Comparison of ENCODE assay signal across 9 cellular contexts in genomic region chr19:57947088-57947418, GRCh38. TPM values are rescaled to one million over a fixed set of nuclear protein-coding genes. Genes with fewer than 3 reads are reported as not detected.
DNase-seq lines count a peak whose midpoint lies in the region; ATAC-seq and TF ChIP-seq lines count a peak whose summit lies in the region.
"Had no signal": no experiment of that assay in that cellular context is flagged by ENCODE, and none has a peak within 500 bp of the region (broad histone marks: within the 10 kb centered on the region; RNA-seq: fewer than 3 reads in every experiment).

No MANE protein-coding gene starts in this region.

- peak overlapping the region; percentile 91 to 97 (median 94) for H3K9ac ChIP-seq in BLaER1 treated with 17β-estradiol and CSF1 and Interleukin-3, amounts not matched to agents 10 nM and 100 nM
- peak overlapping the region; percentile 84 for H3K9ac ChIP-seq in mucosa of stomach (ENCODE audit: low read length)

- ATAC-seq in HG03354 (IDR thresholded peaks at IDR 0.05; ENCODE audit: poor library complexity, severe bottlenecking, unreplicated experiment): peak; percentile 4
- no peak for ATAC-seq in HG03571 (IDR thresholded peaks at IDR 0.05; ENCODE audit: unreplicated experiment)
- ATAC-seq: HCT116 had no signal

- peak overlapping the region; percentile 85 to 98 (median 95) for H3K4me2 ChIP-seq in BLaER1 treated with 17β-estradiol and CSF1 and Interleukin-3, amounts not matched to agents 10 nM and 100 nM

- peak overlapping the region; percentile 90 to 100 (median 96) for H3K4me3 ChIP-seq in BLaER1 treated with 17β-estradiol and CSF1 and Interleukin-3, amounts not matched to agents 10 nM and 100 nM
- H3K4me3 ChIP-seq in mucosa of stomach (ENCODE audit: low read length): peak overlapping the region; percentile 73

- DNase-seq in chondrocyte (ENCODE audit: low spot score) (no peak), mesenteric fat pad (ENCODE audit: low spot score) (no peak), 8988T (no peak), NCI-H1930 (lab: John Stamatoyannopoulos, UW) (no peak)

- no peaks in the 10 kb centered on the region for H3K27me3 Mint-ChIP-seq in chondrocyte (ENCODE audit: low read depth)

- no peak for TF ChIP-seq CTCF in chondrocyte (IDR thresholded peaks at IDR 0.05)

- H3K9me3 ChIP-seq in BLaER1 treated with 17β-estradiol and CSF1 and Interleukin-3, amounts not matched to agents 10 nM and 100 nM (replicated peaks in 1 of 11): peaks cover 77 to 94% (median 84%) of the 10 kb centered on the region in 11 experiments
- H3K9me3 ChIP-seq in mucosa of stomach (ENCODE audit: control insufficient read depth, low read length): no peaks in the 10 kb centered on the region

- H3K4me1 Mint-ChIP-seq in chondrocyte (ENCODE audit: low read depth): peaks cover 18% of the 10 kb centered on the region

- peaks cover 37 to 42% (median 41%) of the 10 kb centered on the region in 11 experiments for H3K36me3 ChIP-seq in BLaER1 treated with 17β-estradiol and CSF1 and Interleukin-3, amounts not matched to agents 10 nM and 100 nM
- H3K36me3 ChIP-seq in mucosa of stomach (ENCODE audit: control insufficient read depth, insufficient read depth, low read length): peaks cover 1% of the 10 kb centered on the region

- peak overlapping the region; percentile 86 to 93 (median 91) for H3K27ac ChIP-seq in BLaER1 treated with 17β-estradiol and CSF1 and Interleukin-3, amounts not matched to agents 10 nM and 100 nM

- H3K4me1 ChIP-seq in BLaER1 treated with 17β-estradiol and CSF1 and Interleukin-3, amounts not matched to agents 10 nM and 100 nM: peaks cover 15 to 23% (median 18%) of the 10 kb centered on the region in 10 experiments
- peaks cover 9% of the 10 kb centered on the region for H3K4me1 ChIP-seq in mucosa of stomach (ENCODE audit: control insufficient read depth, insufficient read depth, low read length)

- H4K20me1 ChIP-seq in BLaER1 treated with 17β-estradiol and CSF1 and Interleukin-3, amounts not matched to agents 10 nM and 100 nM: peaks cover 0 to 49% (median 0%) of the 10 kb centered on the region in 11 experiments; a peak in 6 of 22 replicates

- H3K36me3 Mint-ChIP-seq in chondrocyte (ENCODE audit: low read depth): peaks cover 24% of the 10 kb centered on the region

- H3K9me3 Mint-ChIP-seq in chondrocyte (ENCODE audit: low read depth): peaks cover 46% of the 10 kb centered on the region

- peak overlapping the region; percentile 89 for H3K4me3 Mint-ChIP-seq in chondrocyte (ENCODE audit: unreplicated experiment)

- H3K27ac Mint-ChIP-seq in chondrocyte (ENCODE audit: unreplicated experiment): no peak overlapping the region

- no peaks in the 10 kb centered on the region; a peak in 1 of 22 replicates for H3K27me3 ChIP-seq in BLaER1 treated with 17β-estradiol and CSF1 and Interleukin-3, amounts not matched to agents 10 nM and 100 nM
- H3K27me3 ChIP-seq in mucosa of stomach (ENCODE audit: control insufficient read depth, insufficient read depth, low read length): no peaks in the 10 kb centered on the region

RNA-seq across cellular contexts. Expression of gene ZNF256, which starts 0.5 kb away (rescaled TPM):
- total RNA-seq in chondrocyte (4.6 to 7.7 TPM (median 5.1 TPM) in 3 replicates), mesenteric fat pad (4.0 TPM)

RNA-seq across cellular contexts. Expression of gene ZNF418, which starts 11.9 kb away (rescaled TPM):
- total RNA-seq in chondrocyte: 6.4 to 9.8 TPM (median 6.7 TPM) in 3 replicates
- 5.2 TPM for total RNA-seq in mesenteric fat pad

RNA-seq across cellular contexts. Expression of gene C19orf18, which starts 27.3 kb away (rescaled TPM):
- total RNA-seq in chondrocyte: 1.4 to 2.1 TPM (median 1.7 TPM) in 3 replicates
- 1.3 TPM for total RNA-seq in mesenteric fat pad

RNA-seq across cellular contexts. Expression of gene ZNF417, which starts 30.7 kb away (rescaled TPM):
- 12.9 to 24.5 TPM (median 15.0 TPM) in 3 replicates for total RNA-seq in chondrocyte
- total RNA-seq in mesenteric fat pad: 11.1 TPM

RNA-seq across cellular contexts. Expression of gene ZNF606, which starts 55.6 kb away (rescaled TPM):
- total RNA-seq in chondrocyte: 10.8 to 15.9 TPM (median 11.4 TPM) in 3 replicates
- 7.9 TPM for total RNA-seq in mesenteric fat pad
